Comparison of ENCODE assay signal across 1 cellular context in the genomic region with DNA sequence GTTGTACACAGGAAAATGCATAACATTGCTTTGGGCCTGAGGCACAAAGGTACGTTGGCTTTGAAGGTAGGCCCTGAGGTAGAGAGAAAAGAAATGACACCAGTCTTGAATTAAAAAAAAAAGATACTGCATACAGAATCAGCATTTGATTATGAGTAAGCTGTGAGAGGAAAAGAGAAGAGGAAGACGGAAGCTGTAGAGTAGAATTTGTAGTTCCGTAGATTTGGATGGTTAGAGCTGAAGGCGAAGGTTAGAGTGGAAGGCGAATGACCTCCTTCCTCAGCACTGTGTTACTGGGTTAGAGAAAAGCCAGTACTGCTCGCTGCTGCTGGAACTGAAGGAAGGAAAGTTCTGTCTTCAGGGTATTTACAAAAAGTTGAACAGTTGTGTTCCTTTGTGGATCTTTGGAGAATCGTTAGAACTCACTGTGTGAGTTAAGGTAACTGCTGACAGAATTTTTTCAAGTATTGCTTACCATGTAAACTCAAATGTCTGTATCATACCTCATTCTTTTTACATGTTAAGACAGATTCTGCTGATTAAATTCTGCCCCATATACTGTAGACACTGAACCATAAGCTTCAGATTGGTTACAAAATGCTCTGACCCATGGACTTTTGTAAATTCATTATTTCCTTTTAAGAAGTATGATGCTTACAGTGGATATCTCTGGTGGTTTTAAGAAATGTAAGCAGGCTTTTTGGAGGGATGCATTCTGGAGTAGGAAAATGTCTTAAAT.
TF ChIP-seq lines count a peak whose summit lies in the region.

No MANE protein-coding gene starts in this region.

TF ChIP-seq in H1, 55 proteins besides CTCF, POLR2A, EP300 and RAD21:
- no peak for TF ChIP-seq MAFK (IDR thresholded peaks at IDR 0.05; ENCODE audit: low read depth, low read length)
- no peak for TF ChIP-seq BACH1 (IDR thresholded peaks at IDR 0.05; ENCODE audit: low read length)
- no peak for TF ChIP-seq SP4 (IDR thresholded peaks at IDR 0.05; ENCODE audit: low read length)
- TF ChIP-seq SUZ12 (IDR thresholded peaks at IDR 0.05; ENCODE audit: low read length): no peak
- no peak for TF ChIP-seq NRF1 (IDR thresholded peaks at IDR 0.05; ENCODE audit: low read depth, low read length)
- no peak for TF ChIP-seq NANOG (IDR thresholded peaks at IDR 0.05; ENCODE audit: insufficient read depth, low read depth, low read length, poor library complexity, severe bottlenecking)
- TF ChIP-seq TBP (IDR thresholded peaks at IDR 0.05; ENCODE audit: low read depth, low read length): no peak
